2 cellular contexts compared by ENCODE assay signal in genomic region chr6:144535630-144536029, GRCh38.
TF ChIP-seq lines count a peak whose summit lies in the region.

No MANE protein-coding gene starts in this region.

TF ChIP-seq in HepG2, 621 proteins besides CTCF, POLR2A, EP300 and RAD21 (continued from another document):
- TF ChIP-seq TERF1 (CRISPR knock-in tag; IDR thresholded peaks at IDR 0.05) = no peak
- TF ChIP-seq REPIN1 (CRISPR knock-in tag; IDR thresholded peaks at IDR 0.05; ENCODE audit: borderline replicate concordance, low read depth) = no peak
- no peak for TF ChIP-seq ZFP37 (CRISPR knock-in tag; IDR thresholded peaks at IDR 0.05; ENCODE audit: borderline replicate concordance)
- TF ChIP-seq ZNF160 (CRISPR knock-in tag; IDR thresholded peaks at IDR 0.05) = no peak
- no peak for TF ChIP-seq RNF219 (CRISPR knock-in tag; IDR thresholded peaks at IDR 0.05)
- TF ChIP-seq TARDBP (CRISPR knock-in tag; IDR thresholded peaks at IDR 0.05) = no peak
- no peak for TF ChIP-seq CERS6 (CRISPR knock-in tag; IDR thresholded peaks at IDR 0.05)
- TF ChIP-seq ZNF138 (CRISPR knock-in tag; IDR thresholded peaks at IDR 0.05; ENCODE audit: low read depth) = no peak
- no peak for TF ChIP-seq ZNF383 (CRISPR knock-in tag; IDR thresholded peaks at IDR 0.05; ENCODE audit: borderline replicate concordance)
- TF ChIP-seq ZFX (CRISPR knock-in tag; IDR thresholded peaks at IDR 0.05; ENCODE audit: low read depth) = no peak
- no peak for TF ChIP-seq SRSF9 (IDR thresholded peaks at IDR 0.05; ENCODE audit: borderline replicate concordance, insufficient read depth, low read depth, low read length, poor library complexity, severe bottlenecking)
- TF ChIP-seq RELA (CRISPR knock-in tag; IDR thresholded peaks at IDR 0.05) = no peak
- no peak for TF ChIP-seq ZXDC (CRISPR knock-in tag; IDR thresholded peaks at IDR 0.05)
- TF ChIP-seq FOXA1 (IDR thresholded peaks at IDR 0.05) = no peak
- TF ChIP-seq FOXA1 (CRISPR knock-in tag; IDR thresholded peaks at IDR 0.05) = no peak
- TF ChIP-seq RXRA (CRISPR knock-in tag; IDR thresholded peaks at IDR 0.05) = no peak
- TF ChIP-seq MIER3 (CRISPR knock-in tag; IDR thresholded peaks at IDR 0.05; ENCODE audit: borderline replicate concordance) = no peak
- TF ChIP-seq ZNF589 (CRISPR knock-in tag; conservative IDR thresholded peaks at IDR 0.05) = no peak

TF ChIP-seq in GM12878, 131 proteins besides CTCF, POLR2A, EP300 and RAD21:
- TF ChIP-seq E2F8 (IDR thresholded peaks at IDR 0.05; ENCODE audit: low read depth, partially characterized antibody) (no peak), NFYA (IDR thresholded peaks at IDR 0.05; ENCODE audit: borderline replicate concordance, low read depth, low read length) (no peak), EZH2 (IDR thresholded peaks at IDR 0.05; ENCODE audit: borderline replicate concordance, control insufficient read depth, low read depth, low read length) (no peak), EED (IDR thresholded peaks at IDR 0.05; ENCODE audit: low read depth) (no peak), PKNOX1 (IDR thresholded peaks at IDR 0.05) (no peak), SUZ12 (IDR thresholded peaks at IDR 0.05; ENCODE audit: unreplicated experiment) (no peak), RBBP5 (conservative IDR thresholded peaks at IDR 0.05) (no peak)
